In the genomic region with DNA sequence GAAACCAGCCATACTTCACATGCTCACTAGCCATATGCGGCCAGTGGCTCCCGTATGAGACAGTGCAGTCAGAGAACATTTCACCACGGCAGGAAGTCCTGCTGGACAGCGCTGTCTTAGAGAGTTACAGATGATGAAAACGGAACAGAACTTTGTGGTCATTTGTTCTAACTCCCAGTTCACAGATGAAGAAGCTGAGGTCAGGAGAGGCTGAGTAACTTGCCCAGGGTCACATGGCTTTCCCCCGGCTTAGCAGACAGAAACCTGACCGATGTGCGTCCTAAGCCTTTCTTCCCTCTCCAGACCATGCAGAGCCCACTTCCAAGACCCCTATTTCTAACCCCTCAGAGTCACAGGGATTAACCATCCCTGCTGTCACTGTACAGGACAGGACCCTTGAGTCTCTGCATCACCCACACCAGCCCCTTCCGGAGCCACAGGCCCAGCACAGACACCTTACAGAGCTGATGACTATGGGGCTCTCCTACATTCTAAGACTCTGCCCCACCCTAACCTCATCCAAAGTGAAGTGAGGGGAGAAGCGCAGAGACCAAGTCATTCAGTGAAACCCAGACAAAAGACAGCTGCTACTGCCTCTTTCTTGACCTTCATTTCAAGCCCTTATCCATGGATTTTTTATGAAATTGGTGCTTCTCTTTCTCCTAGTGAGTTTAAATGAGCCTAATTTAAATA, we compare ENCODE assay signal across 9 cellular contexts.
DNase-seq lines count a peak whose midpoint lies in the region; ATAC-seq lines count a peak whose summit lies in the region.
"Had no signal": no experiment of that assay in that cellular context is flagged by ENCODE, and none has a peak within 500 bp of the region (broad histone marks: within the 10 kb centered on the region; RNA-seq: fewer than 3 reads in every experiment).

No MANE protein-coding gene starts in this region.

- H3K36me3 Mint-ChIP-seq in stimulated activated memory B cell treated with anti-CD40 and anti-IgM and Interleukin-4, amounts not matched to agents 10 μg/mL and 1 μg/mL and 100 μg/mL, for 72 hours: no peaks in the 10 kb centered on the region

- DNase-seq in activated CD4-positive, alpha-beta T cell treated with anti-CD3 and anti-CD28 coated beads, Interleukin-2, amount 50 U/mL, for 48 hours: peak; percentile 18 to 45
- no peak for DNase-seq in activated CD4-positive, alpha-beta T cell treated with anti-CD3 and anti-CD28 coated beads for 1 hour
- DNase-seq in MV-4-11 (lab: John Stamatoyannopoulos, UW) (peak; percentile 90), pons (ENCODE audit: low spot score) (no peak), SW 1271 (lab: John Stamatoyannopoulos, UW) (no peak), medulla oblongata (ENCODE audit: extremely low spot score) (no peak)
- DNase-seq: pancreas had no signal

- H3K4me3 Mint-ChIP-seq in stimulated activated memory B cell treated with anti-CD40 and anti-IgM and Interleukin-4, amounts not matched to agents 10 μg/mL and 1 μg/mL and 100 μg/mL, for 72 hours: peak overlapping the region; percentile 69

- peak overlapping the region; percentile 91 for H3K27ac Mint-ChIP-seq in stimulated activated memory B cell treated with anti-CD40 and anti-IgM and Interleukin-4, amounts not matched to agents 10 μg/mL and 1 μg/mL and 100 μg/mL, for 72 hours

- H3K9me3 Mint-ChIP-seq in stimulated activated memory B cell treated with anti-CD40 and anti-IgM and Interleukin-4, amounts not matched to agents 10 μg/mL and 1 μg/mL and 100 μg/mL, for 72 hours: no peaks in the 10 kb centered on the region

- no peaks in the 10 kb centered on the region for H3K27me3 Mint-ChIP-seq in stimulated activated memory B cell treated with anti-CD40 and anti-IgM and Interleukin-4, amounts not matched to agents 10 μg/mL and 1 μg/mL and 100 μg/mL, for 72 hours

- peak; percentile 76 for ATAC-seq in HG02798 (IDR thresholded peaks at IDR 0.05; ENCODE audit: poor library complexity, unreplicated experiment)
- peak; percentile 74 for ATAC-seq in stimulated activated memory B cell treated with anti-CD40 and anti-IgM and Interleukin-4, amounts not matched to agents 10 μg/mL and 1 μg/mL and 100 μg/mL, for 72 hours

- H3K4me1 Mint-ChIP-seq in stimulated activated memory B cell treated with anti-CD40 and anti-IgM and Interleukin-4, amounts not matched to agents 10 μg/mL and 1 μg/mL and 100 μg/mL, for 72 hours: peaks cover 52% of the 10 kb centered on the region

Comparison
In these comparisons a context has a peak if more than half of its experiments do, and no peak if none do; other contexts are left out.
1. DNase-seq: peak in activated CD4-positive, alpha-beta T cell treated with anti-CD3 and anti-CD28 coated beads, Interleukin-2, amount 50 U/mL, for 48 hours (2 of 2) and MV-4-11 (single experiment); none in activated CD4-positive, alpha-beta T cell treated with anti-CD3 and anti-CD28 coated beads for 1 hour (single experiment), pons (single experiment), SW 1271 (0 of 2) and medulla oblongata (single experiment).